In genomic region chr17:82970067-82970466, GRCh38 we compare ENCODE assay signal across 17 cellular contexts.
DNase-seq lines count a peak whose midpoint lies in the region; ATAC-seq and TF ChIP-seq lines count a peak whose summit lies in the region.
"Had no signal": no experiment of that assay in that cellular context is flagged by ENCODE, and none has a peak within 500 bp of the region (broad histone marks: within the 10 kb centered on the region; RNA-seq: fewer than 3 reads in every experiment).

No MANE protein-coding gene starts in this region.

- H3K36me3 ChIP-seq in BLaER1 (no peaks in the 10 kb centered on the region), DOHH2 (ENCODE audit: control insufficient read depth, low read length) (peaks cover 20% of the 10 kb centered on the region)
- H3K36me3 ChIP-seq in CD4-positive, alpha-beta memory T cell (ENCODE audit: insufficient read depth, low read length) = no peaks in the 10 kb centered on the region
- H3K36me3 ChIP-seq: BE2C, Peyer's patch had no signal

- H3K9me3 Mint-ChIP-seq in CD4-positive, alpha-beta memory T cell = no peaks in the 10 kb centered on the region

- no peak overlapping the region for H3K4me3 Mint-ChIP-seq in CD4-positive, alpha-beta memory T cell
- H3K4me3 Mint-ChIP-seq: GM23338 had no signal

- H3K27me3 ChIP-seq in BLaER1 = no peaks in the 10 kb centered on the region
- H3K27me3 ChIP-seq in DOHH2 (ENCODE audit: control insufficient read depth, low read length) = no peaks in the 10 kb centered on the region
- no peaks in the 10 kb centered on the region for H3K27me3 ChIP-seq in CD4-positive, alpha-beta memory T cell (ENCODE audit: insufficient read depth, low read length)
- H3K27me3 ChIP-seq: BE2C, Peyer's patch had no signal

- no peak for ATAC-seq in left lobe of liver
- no peak for ATAC-seq in GM18511 (IDR thresholded peaks at IDR 0.05; ENCODE audit: unreplicated experiment)
- ATAC-seq: GM23338, SK-N-SH treated with all-trans-retinoic acid at 6 μM for 48 hours had no signal

- peak overlapping the region; percentile 73 for H3K9ac ChIP-seq in BLaER1

- POLR2A ChIA-PET in CD4-positive, alpha-beta memory T cell (lab: Charles Lee; ENCODE audit: partially characterized antibody) = no interaction called here

- H3K27ac Mint-ChIP-seq in CD4-positive, alpha-beta memory T cell = no peak overlapping the region
- H3K27ac Mint-ChIP-seq: GM23338 had no signal

- no peaks in the 10 kb centered on the region for H3K9me2 ChIP-seq in DOHH2 (replicated peaks; ENCODE audit: control insufficient read depth, low read length)

- H4K20me1 ChIP-seq in BLaER1 (no peaks in the 10 kb centered on the region), DOHH2 (ENCODE audit: control insufficient read depth, insufficient read depth, low read depth, low read length) (no peaks in the 10 kb centered on the region)

- H3K4me1 ChIP-seq in BLaER1 = peaks cover 94% of the 10 kb centered on the region
- H3K4me1 ChIP-seq in DOHH2 (ENCODE audit: control insufficient read depth, low read length) = peaks cover 59% of the 10 kb centered on the region
- no peaks in the 10 kb centered on the region for H3K4me1 ChIP-seq in CD4-positive, alpha-beta memory T cell (ENCODE audit: insufficient read depth, low read length)
- H3K4me1 ChIP-seq: BE2C had no signal

- H3K4me2 ChIP-seq in BLaER1 (peak overlapping the region; percentile 97), DOHH2 (ENCODE audit: low read length) (peak overlapping the region; percentile 57)
- H3K4me2 ChIP-seq: GM23338 had no signal

- no peaks in the 10 kb centered on the region for H3K4me1 Mint-ChIP-seq in CD4-positive, alpha-beta memory T cell
- H3K4me1 Mint-ChIP-seq: GM23338 had no signal

- H3K27me3 Mint-ChIP-seq in CD4-positive, alpha-beta memory T cell = no peaks in the 10 kb centered on the region

- intact Hi-C loops in CD4-positive, alpha-beta memory T cell (cut with micrococcal nuclease) = no loop called here

- TF ChIP-seq CTCF in DOHH2 (IDR thresholded peaks at IDR 0.05; ENCODE audit: low read depth, low read length, poor library complexity, severe bottlenecking) = no peak

- H3K79me2 ChIP-seq in DOHH2 (ENCODE audit: control insufficient read depth, low read length) = no peaks in the 10 kb centered on the region

- H3K27ac ChIP-seq in BLaER1 = peak overlapping the region; percentile 88
- H3K27ac ChIP-seq in DOHH2 (ENCODE audit: low read depth, low read length) = peak overlapping the region; percentile 100
- H3K27ac ChIP-seq in CD4-positive, alpha-beta memory T cell (ENCODE audit: low read depth, low read length) = no peak overlapping the region
- H3K27ac ChIP-seq: Peyer's patch had no signal

- no peaks in the 10 kb centered on the region for H3K9me3 ChIP-seq in BLaER1
- H3K9me3 ChIP-seq in DOHH2 (ENCODE audit: control insufficient read depth, insufficient read depth, low read length) = peaks cover 8% of the 10 kb centered on the region
- H3K9me3 ChIP-seq in CD4-positive, alpha-beta memory T cell (ENCODE audit: control insufficient read depth in 1 of 2, low read length in 2 of 2) = no peaks in the 10 kb centered on the region
- H3K9me3 ChIP-seq: BE2C, Peyer's patch had no signal

- H3K4me3 ChIP-seq in BLaER1 (peak overlapping the region; percentile 59), DOHH2 (ENCODE audit: low read length) (peak overlapping the region; percentile 49)
- no peak overlapping the region for H3K4me3 ChIP-seq in CD4-positive, alpha-beta memory T cell (ENCODE audit: low read length in 2 of 2)
- H3K4me3 ChIP-seq: GM23338, Peyer's patch had no signal

- CTCF ChIA-PET in CD4-positive, alpha-beta memory T cell (lab: Charles Lee; ENCODE audit: partially characterized antibody) = no interaction called here

- no peaks in the 10 kb centered on the region for H3K36me3 Mint-ChIP-seq in CD4-positive, alpha-beta memory T cell

- H3F3A ChIP-seq in DOHH2 (ENCODE audit: control insufficient read depth, insufficient read depth) = peaks cover 43% of the 10 kb centered on the region

- DNase-seq in NAMALWA (ENCODE audit: low spot score) (peak; percentile 25), left lobe of liver (ENCODE audit: low spot score) (peak; percentile 26)
- DNase-seq in CD4-positive, alpha-beta memory T cell = no peak
- no peak for DNase-seq in stimulated activated CD4-positive, alpha-beta T cell treated with anti-CD3 and anti-CD28 coated beads, Interleukin-2, amount 100 ng/mL, for 48 hours
- DNase-seq: BE2C, DMS153, NCI-H1048, NCI-H1694, NCI-H446, NCI-H774, Peyer's patch, Right ventricle myocardium superior had no signal

Comparison
In these comparisons a context has a peak if more than half of its experiments do, and no peak if none do; other contexts are left out.
1. H3K4me3 ChIP-seq: peak in BLaER1 (single experiment) and DOHH2 (single experiment); none in CD4-positive, alpha-beta memory T cell (0 of 2).
2. DNase-seq: peak in NAMALWA (single experiment) and left lobe of liver (single experiment); none in CD4-positive, alpha-beta memory T cell (0 of 5) and stimulated activated CD4-positive, alpha-beta T cell treated with anti-CD3 and anti-CD28 coated beads, Interleukin-2, amount 100 ng/mL, for 48 hours (0 of 2).